1 cellular context compared by ENCODE assay signal in genomic region chr10:47361293-47361692, GRCh38.
TF ChIP-seq lines count a peak whose summit lies in the region.

No MANE protein-coding gene starts in this region.

TF ChIP-seq in K562, 482 proteins besides CTCF, POLR2A, EP300 and RAD21:
- no peak for TF ChIP-seq ZNF134 (CRISPR knock-in tag; conservative IDR thresholded peaks at IDR 0.05)
- TF ChIP-seq, protein P1, sequence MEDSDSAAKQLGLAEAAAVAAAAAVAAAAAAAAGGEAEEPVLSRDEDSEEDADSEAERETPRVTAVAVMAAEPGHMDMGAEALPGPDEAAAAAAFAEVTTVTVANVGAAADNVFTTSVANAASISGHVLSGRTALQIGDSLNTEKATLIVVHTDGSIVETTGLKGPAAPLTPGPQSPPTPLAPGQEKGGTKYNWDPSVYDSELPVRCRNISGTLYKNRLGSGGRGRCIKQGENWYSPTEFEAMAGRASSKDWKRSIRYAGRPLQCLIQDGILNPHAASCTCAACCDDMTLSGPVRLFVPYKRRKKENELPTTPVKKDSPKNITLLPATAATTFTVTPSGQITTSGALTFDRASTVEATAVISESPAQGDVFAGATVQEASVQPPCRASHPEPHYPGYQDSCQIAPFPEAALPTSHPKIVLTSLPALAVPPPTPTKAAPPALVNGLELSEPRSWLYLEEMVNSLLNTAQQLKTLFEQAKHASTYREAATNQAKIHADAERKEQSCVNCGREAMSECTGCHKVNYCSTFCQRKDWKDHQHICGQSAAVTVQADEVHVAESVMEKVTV (CRISPR knock-in tag; IDR thresholded peaks at IDR 0.05), result peak; percentile 70
- TF ChIP-seq, protein P2, sequence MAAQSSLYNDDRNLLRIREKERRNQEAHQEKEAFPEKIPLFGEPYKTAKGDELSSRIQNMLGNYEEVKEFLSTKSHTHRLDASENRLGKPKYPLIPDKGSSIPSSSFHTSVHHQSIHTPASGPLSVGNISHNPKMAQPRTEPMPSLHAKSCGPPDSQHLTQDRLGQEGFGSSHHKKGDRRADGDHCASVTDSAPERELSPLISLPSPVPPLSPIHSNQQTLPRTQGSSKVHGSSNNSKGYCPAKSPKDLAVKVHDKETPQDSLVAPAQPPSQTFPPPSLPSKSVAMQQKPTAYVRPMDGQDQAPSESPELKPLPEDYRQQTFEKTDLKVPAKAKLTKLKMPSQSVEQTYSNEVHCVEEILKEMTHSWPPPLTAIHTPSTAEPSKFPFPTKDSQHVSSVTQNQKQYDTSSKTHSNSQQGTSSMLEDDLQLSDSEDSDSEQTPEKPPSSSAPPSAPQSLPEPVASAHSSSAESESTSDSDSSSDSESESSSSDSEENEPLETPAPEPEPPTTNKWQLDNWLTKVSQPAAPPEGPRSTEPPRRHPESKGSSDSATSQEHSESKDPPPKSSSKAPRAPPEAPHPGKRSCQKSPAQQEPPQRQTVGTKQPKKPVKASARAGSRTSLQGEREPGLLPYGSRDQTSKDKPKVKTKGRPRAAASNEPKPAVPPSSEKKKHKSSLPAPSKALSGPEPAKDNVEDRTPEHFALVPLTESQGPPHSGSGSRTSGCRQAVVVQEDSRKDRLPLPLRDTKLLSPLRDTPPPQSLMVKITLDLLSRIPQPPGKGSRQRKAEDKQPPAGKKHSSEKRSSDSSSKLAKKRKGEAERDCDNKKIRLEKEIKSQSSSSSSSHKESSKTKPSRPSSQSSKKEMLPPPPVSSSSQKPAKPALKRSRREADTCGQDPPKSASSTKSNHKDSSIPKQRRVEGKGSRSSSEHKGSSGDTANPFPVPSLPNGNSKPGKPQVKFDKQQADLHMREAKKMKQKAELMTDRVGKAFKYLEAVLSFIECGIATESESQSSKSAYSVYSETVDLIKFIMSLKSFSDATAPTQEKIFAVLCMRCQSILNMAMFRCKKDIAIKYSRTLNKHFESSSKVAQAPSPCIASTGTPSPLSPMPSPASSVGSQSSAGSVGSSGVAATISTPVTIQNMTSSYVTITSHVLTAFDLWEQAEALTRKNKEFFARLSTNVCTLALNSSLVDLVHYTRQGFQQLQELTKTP (IDR thresholded peaks at IDR 0.05; ENCODE audit: low read depth in 1 of 2, partially characterized antibody in 2 of 2), result no peak
- TF ChIP-seq ETS2 (tag; IDR thresholded peaks at IDR 0.05; ENCODE audit: borderline replicate concordance, poor library complexity, severe bottlenecking), result no peak
- TF ChIP-seq PTTG1 (tag; IDR thresholded peaks at IDR 0.05; ENCODE audit: low read depth), result no peak
- TF ChIP-seq ZBTB40 (IDR thresholded peaks at IDR 0.05), result no peak
- no peak for TF ChIP-seq ZBTB40 (CRISPR knock-in tag; IDR thresholded peaks at IDR 0.05)
- TF ChIP-seq RB1 (IDR thresholded peaks at IDR 0.05; ENCODE audit: low read depth), result 0 out of 2 replicates have a peak, but pooled peaks have one; percentile 31
- TF ChIP-seq SPI1 (IDR thresholded peaks at IDR 0.05; ENCODE audit: borderline replicate concordance, low read depth, low read length), result peak; percentile 89
- no peak for TF ChIP-seq PHB2 (IDR thresholded peaks at IDR 0.05; ENCODE audit: low read depth)
- no peak for TF ChIP-seq POLR2AphosphoS2 (IDR thresholded peaks at IDR 0.05; ENCODE audit: low read length)
- peak in 1 of 2 experiments; percentile 34; a peak in 1 of 4 replicates for TF ChIP-seq MAZ (CRISPR knock-in tag; conservative IDR thresholded peaks at IDR 0.05 in 1 of 2, IDR thresholded peaks at IDR 0.05 in 1 of 2)
- peak; percentile 84 for TF ChIP-seq SMC3 (conservative IDR thresholded peaks at IDR 0.05; ENCODE audit: insufficient read depth, low read depth, low read length)
- 0 out of 2 replicates have a peak, but pooled peaks have one; percentile 43 for TF ChIP-seq XRCC5 (IDR thresholded peaks at IDR 0.05; ENCODE audit: low read depth, low read length)
- TF ChIP-seq HDAC3 (IDR thresholded peaks at IDR 0.05; ENCODE audit: borderline replicate concordance, partially characterized antibody), result no peak
- TF ChIP-seq CTBP1 (IDR thresholded peaks at IDR 0.05; ENCODE audit: borderline replicate concordance), result peak; percentile 19; the same call in 1 of the 2 replicates
- no peak for TF ChIP-seq RBM17 (IDR thresholded peaks at IDR 0.05; ENCODE audit: borderline replicate concordance, low read depth, low read length)
- TF ChIP-seq ZNF707 (CRISPR knock-in tag; conservative IDR thresholded peaks at IDR 0.05), result no peak
TF ChIP-seq in K562: peak in this region for 7.
